In genomic region chr17:37673386-37673785, GRCh38 we compare ENCODE assay signal across 32 cellular contexts.
"Had no signal": no experiment of that assay in that cellular context is flagged by ENCODE, and none has a peak within 500 bp of the region (broad histone marks: within the 10 kb centered on the region; RNA-seq: fewer than 3 reads in every experiment).

No MANE protein-coding gene starts in this region.

- H3K4me3 ChIP-seq: ascending aorta, cardiac muscle cell, SJSA1 had no signal

- ATAC-seq: activated CD8-positive, alpha-beta T cell treated with anti-CD3 and anti-CD28 coated beads, Interleukin-2, amount 10 ng/mL, durations not matched to agents 7 days and 5 days; Panc1 had no signal

- H3K27ac Mint-ChIP-seq: activated CD4-positive, alpha-beta T cell treated with anti-CD3 and anti-CD28 coated beads, Interleukin-2, amount 10 ng/mL, durations not matched to agents 24 days and 14 days; activated CD8-positive, alpha-beta T cell treated with anti-CD3 and anti-CD28 coated beads, Interleukin-2, amount 10 ng/mL, durations not matched to agents 7 days and 5 days; activated naive CD4-positive, alpha-beta T cell treated with anti-CD3 and anti-CD28 coated beads, Interleukin-2, amount 50 U/mL, for 24 hours; activated naive CD8-positive, alpha-beta T cell treated with anti-CD3 and anti-CD28 coated beads, Interleukin-2, amount 10 ng/mL, durations not matched to agents 7 days and 5 days; activated T-cell treated with anti-CD3 and anti-CD28 coated beads, Interleukin-2, amount 50 U/mL, for 24 hours; activated T-helper 2 cell treated with anti-CD3 and anti-CD28 coated beads, Interferon-gamma antibody, Interleukin-2, Interleukin-4, amounts not matched to agents 10 μg/mL and 5 μg/mL and 100 μg/mL, durations not matched to agents 14 hours and 24 hours and 36 hours; T-helper 1 cell treated with Interleukin-12 subunit alpha and Interleukin-12 subunit beta and Interleukin-4 antibody, amounts not matched to agents 30 μg/mL and 1 μg/mL, for 36 hours; T-helper 2 cell treated with Interferon-gamma antibody and Interleukin-4, amounts not matched to agents 5 μg/mL and 100 μg/mL, for 36 hours had no signal

- H3K36me3 Mint-ChIP-seq: activated naive CD8-positive, alpha-beta T cell treated with anti-CD3 and anti-CD28 coated beads, Interleukin-2, amount 10 ng/mL, durations not matched to agents 7 days and 5 days had no signal

- H3K4me3 Mint-ChIP-seq: activated CD4-positive, alpha-beta T cell treated with anti-CD3 and anti-CD28 coated beads, Interleukin-2, amount 10 ng/mL, durations not matched to agents 24 days and 14 days; activated CD8-positive, alpha-beta T cell treated with anti-CD3 and anti-CD28 coated beads, Interleukin-2, amount 10 ng/mL, durations not matched to agents 7 days and 5 days; activated naive CD4-positive, alpha-beta T cell treated with anti-CD3 and anti-CD28 coated beads, Interleukin-2, amount 50 U/mL, for 24 hours; activated naive CD8-positive, alpha-beta T cell treated with anti-CD3 and anti-CD28 coated beads, Interleukin-2, amount 10 ng/mL, durations not matched to agents 7 days and 5 days; activated T-cell treated with anti-CD3 and anti-CD28 coated beads, Interleukin-2, amount 50 U/mL, for 24 hours; central memory CD8-positive, alpha-beta T cell; T-helper 1 cell treated with Interleukin-12 subunit alpha and Interleukin-12 subunit beta and Interleukin-4 antibody, amounts not matched to agents 30 μg/mL and 1 μg/mL, for 36 hours; T-helper 2 cell treated with Interferon-gamma antibody and Interleukin-4, amounts not matched to agents 5 μg/mL and 100 μg/mL, for 36 hours had no signal

- DNase-seq: activated CD4-positive, alpha-beta T cell treated with anti-CD3 and anti-CD28 coated beads, Interleukin-2, amount 10 ng/mL, durations not matched to agents 24 days and 14 days; activated CD4-positive, alpha-beta T cell treated with anti-CD3 and anti-CD28 coated beads, Interleukin-2, amount 50 U/mL, for 4 hours; activated CD8-positive, alpha-beta T cell treated with anti-CD3 and anti-CD28 coated beads, Interleukin-2, amount 10 ng/mL, durations not matched to agents 7 days and 5 days; activated gamma-delta T cell; activated naive CD4-positive, alpha-beta T cell treated with Interleukin-2 at 50 U/mL for 16 hours; activated naive CD8-positive, alpha-beta T cell treated with anti-CD3 and anti-CD28 coated beads, Interleukin-2, amount 10 ng/mL, durations not matched to agents 7 days and 5 days; activated T-cell treated with anti-CD3 and anti-CD28 coated beads, Interleukin-2, amount 50 U/mL, for 24 hours; amygdala; Kasumi-1; MM.1S; MV-4-11; NCI-H1092; NCI-H1436 treated with DMSO at 0.1 percent for 48 hours; NCI-H1694 treated with DMSO at 0.1 percent for 48 hours; NCI-H2029; NCI-H2107; NCI-H2171; NCI-H2227 treated with DMSO at 0.1 percent for 48 hours; NCI-H446; NCI-H510A treated with DMSO at 0.1 percent for 48 hours; RPMI8226; SHP77 treated with DMSO at 0.1 percent for 48 hours; SK-N-SH had no signal

- H3K9me3 Mint-ChIP-seq: activated naive CD4-positive, alpha-beta T cell treated with anti-CD3 and anti-CD28 coated beads, Interleukin-2, amount 50 U/mL, for 24 hours had no signal

- H3K4me1 Mint-ChIP-seq: activated CD4-positive, alpha-beta T cell treated with anti-CD3 and anti-CD28 coated beads, Interleukin-2, amount 10 ng/mL, durations not matched to agents 24 days and 14 days; activated naive CD4-positive, alpha-beta T cell treated with anti-CD3 and anti-CD28 coated beads, Interleukin-2, amount 50 U/mL, for 24 hours; central memory CD8-positive, alpha-beta T cell had no signal
